ENCODE assay signal across 8 cellular contexts in genomic region chr19:58558066-58558622, GRCh38. TPM values are rescaled to one million over a fixed set of nuclear protein-coding genes. Genes with fewer than 3 reads are reported as not detected.
A peak's percentile ranks its signal among the peaks of the same experiment; 100 is the strongest.
DNase-seq lines count a peak whose midpoint lies in the region; ATAC-seq and TF ChIP-seq lines count a peak whose summit lies in the region.

Gene UBE2M (minus strand): TSS chr19:58558611. CDS start chr19:58558381, 230 bp downstream.

- no peaks in the 10 kb centered on the region for H3K27me3 Mint-ChIP-seq in activated naive CD4-positive, alpha-beta T cell treated with anti-CD3 and anti-CD28 coated beads, Interleukin-2, amount 50 U/mL, for 24 hours

- intact Hi-C loops in heart left ventricle (cut with DNase I) = loop anchor here in 2 of 10 donors (2.0 kb wide), 1 partner anchor 15 kb away; the partner anchor contains the start of gene MZF1 (in 2 of the 2)

- WGBS in heart left ventricle, 4 donors = 1% methylated on average over 38 to 62 of the region's 62 CpGs

- H3K4me3 Mint-ChIP-seq in activated naive CD4-positive, alpha-beta T cell treated with anti-CD3 and anti-CD28 coated beads, Interleukin-2, amount 50 U/mL, for 24 hours = peak within 1 kb of the TSS; percentile 99

- no peak for TF ChIP-seq POLR2A in heart left ventricle (IDR thresholded peaks at IDR 0.05)

- peak within 1 kb of the TSS; percentile 99 for H3K27ac Mint-ChIP-seq in activated naive CD4-positive, alpha-beta T cell treated with anti-CD3 and anti-CD28 coated beads, Interleukin-2, amount 50 U/mL, for 24 hours

- H3K4me3 ChIP-seq in heart left ventricle = peak within 1 kb of the TSS; percentile 71 to 96 (median 77)
- H3K4me3 ChIP-seq in retinal pigment epithelial cell (ENCODE audit: low read length) = peak within 1 kb of the TSS; percentile 78

- H3K9me3 Mint-ChIP-seq in activated naive CD4-positive, alpha-beta T cell treated with anti-CD3 and anti-CD28 coated beads, Interleukin-2, amount 50 U/mL, for 24 hours = no peaks in the 10 kb centered on the region

- TF ChIP-seq CTCF in heart left ventricle (IDR thresholded peaks at IDR 0.05) = no peak
- TF ChIP-seq CTCF in retinal pigment epithelial cell (conservative IDR thresholded peaks at IDR 0.05; ENCODE audit: low read depth, low read length) = no peak

- peaks cover 0 to 14% (median 0%) of the 10 kb centered on the region in 9 donors for H3K27me3 ChIP-seq in heart left ventricle

- H3K4me1 Mint-ChIP-seq in activated naive CD4-positive, alpha-beta T cell treated with anti-CD3 and anti-CD28 coated beads, Interleukin-2, amount 50 U/mL, for 24 hours = peaks cover 58% of the 10 kb centered on the region

- DNase-seq in heart left ventricle (peak in 4 of 5 donors; percentile 54 to 79 (median 73)), retinal pigment epithelial cell (ENCODE audit: low read depth) (no peak), amniotic stem cell (lab: John Stamatoyannopoulos, UW) (no peak), NCI-H82 treated with DMSO at 0.1 percent for 48 hours (lab: John Stamatoyannopoulos, UW; ENCODE audit: unreplicated experiment) (no peak)

- H3K9me3 ChIP-seq in KOPT-K1 (ENCODE audit: insufficient read depth, low read length, poor library complexity, severe bottlenecking) (no peaks in the 10 kb centered on the region), heart left ventricle (no peaks in the 10 kb centered on the region)

- ATAC-seq in GM18498 (IDR thresholded peaks at IDR 0.05; ENCODE audit: unreplicated experiment) (peak; percentile 1), heart left ventricle (no peak), HG02981 (IDR thresholded peaks at IDR 0.05; ENCODE audit: unreplicated experiment) (no peak)

- H3K27ac ChIP-seq in KOPT-K1 (ENCODE audit: low read depth, low read length, poor library complexity, severe bottlenecking) (peak within 1 kb of the TSS; percentile 96), heart left ventricle (peak within 1 kb of the TSS; percentile 90 to 100 (median 100))

- H3K4me1 ChIP-seq in heart left ventricle = peaks cover 13 to 73% (median 64%) of the 10 kb centered on the region in 12 donors

- H3K36me3 ChIP-seq in KOPT-K1 (ENCODE audit: insufficient read depth, low read length) (peaks cover 37% of the 10 kb centered on the region), heart left ventricle (peaks cover 0 to 26% (median 16%) of the 10 kb centered on the region in 9 donors)

- H3K36me3 Mint-ChIP-seq in activated naive CD4-positive, alpha-beta T cell treated with anti-CD3 and anti-CD28 coated beads, Interleukin-2, amount 50 U/mL, for 24 hours = peaks cover 10% of the 10 kb centered on the region

RNA-seq across cellular contexts. Expression of gene UBE2M, which starts in this region (rescaled TPM):
- 100 to 1,000 TPM in 6 of 9 donors, 10 to 100 TPM in 3; 35.3 to 139 (median 115) TPM for total RNA-seq in heart left ventricle
- polyA plus RNA-seq in heart left ventricle = 100 to 1,000 TPM in 1 of 2 donors, 10 to 100 TPM in 1; 64.7 to 114 TPM

Comparison
In these comparisons a context has a peak if more than half of its experiments do, and no peak if none do; other contexts are left out.
1. DNase-seq: peak in heart left ventricle (4 of 5); none in retinal pigment epithelial cell (single experiment), amniotic stem cell (single experiment) and NCI-H82 treated with DMSO at 0.1 percent for 48 hours (single experiment).